ENCODE assay signal across 19 cellular contexts in genomic region chr6:10745116-10745515, GRCh38. TPM values are rescaled to one million over a fixed set of nuclear protein-coding genes. Genes with fewer than 3 reads are reported as not detected.
DNase-seq lines count a peak whose midpoint lies in the region; FAIRE-seq and TF ChIP-seq lines count a peak whose summit lies in the region.
"Had no signal": no experiment of that assay in that cellular context is flagged by ENCODE, and none has a peak within 500 bp of the region (broad histone marks: within the 10 kb centered on the region; RNA-seq: fewer than 3 reads in every experiment).

No MANE protein-coding gene starts in this region.

- no peak overlapping the region for H3K4me3 Mint-ChIP-seq in activated T-cell treated with anti-CD3 and anti-CD28 coated beads, Interleukin-2, amount 50 U/mL, for 24 hours
- H3K4me3 Mint-ChIP-seq in CD8-positive, alpha-beta memory T cell = peak overlapping the region in 3 of 7 donors; percentile 0 to 73 (median 21)
- H3K4me3 Mint-ChIP-seq in astrocyte (ENCODE audit: unreplicated experiment) = no peak overlapping the region

- H4K20me1 ChIP-seq in astrocyte (ENCODE audit: insufficient read depth, low read length) (peaks cover 13% of the 10 kb centered on the region), osteoblast (ENCODE audit: insufficient read depth, low read length) (peaks cover 10% of the 10 kb centered on the region), PC-9 (ENCODE audit: insufficient read depth) (no peaks in the 10 kb centered on the region)

- peaks cover 41% of the 10 kb centered on the region for H3K36me3 Mint-ChIP-seq in activated T-cell treated with anti-CD3 and anti-CD28 coated beads, Interleukin-2, amount 50 U/mL, for 24 hours (ENCODE audit: low read depth)
- peaks cover 0 to 13% (median 2%) of the 10 kb centered on the region in 3 donors for H3K36me3 Mint-ChIP-seq in CD8-positive, alpha-beta memory T cell
- peaks cover 16% of the 10 kb centered on the region for H3K36me3 Mint-ChIP-seq in astrocyte (ENCODE audit: low read depth, unreplicated experiment)

- no peaks in the 10 kb centered on the region for H3K36me3 ChIP-seq in CD8-positive, alpha-beta memory T cell (ENCODE audit: insufficient read depth, low read length)
- H3K36me3 ChIP-seq in astrocyte (ENCODE audit: insufficient read depth, low read length) = peaks cover 5% of the 10 kb centered on the region
- peaks cover 6% of the 10 kb centered on the region for H3K36me3 ChIP-seq in osteoblast (ENCODE audit: insufficient read depth, low read length)
- H3K36me3 ChIP-seq in PC-9 (ENCODE audit: low read depth) = no peaks in the 10 kb centered on the region

- no peak overlapping the region for H3K9ac ChIP-seq in astrocyte (ENCODE audit: low read length)

- peaks cover 32% of the 10 kb centered on the region for H3K4me1 ChIP-seq in CD8-positive, alpha-beta memory T cell (ENCODE audit: insufficient read depth, low read length)
- H3K4me1 ChIP-seq in astrocyte (ENCODE audit: insufficient read depth, low read length) = peaks cover 15% of the 10 kb centered on the region
- peaks cover 15% of the 10 kb centered on the region for H3K4me1 ChIP-seq in osteoblast (ENCODE audit: insufficient read depth, low read length)
- peaks cover 13% of the 10 kb centered on the region; the same call in 1 of the 2 replicates for H3K4me1 ChIP-seq in PC-9 (replicated peaks; ENCODE audit: insufficient read depth)

- no peak for FAIRE-seq in astrocyte (lab: Jason Lieb, UNC)
- FAIRE-seq: A549, D721Med, H1, K562 had no signal

- H3K27ac ChIP-seq in CD8-positive, alpha-beta memory T cell (ENCODE audit: low read depth, low read length) = no peak overlapping the region
- no peak overlapping the region for H3K27ac ChIP-seq in astrocyte (ENCODE audit: low read depth, low read length)
- H3K27ac ChIP-seq in osteoblast (ENCODE audit: low read depth, low read length) = no peak overlapping the region
- H3K27ac ChIP-seq in PC-9 = no peak overlapping the region
- H3K27ac ChIP-seq: A549 had no signal

- H2AFZ ChIP-seq in astrocyte (ENCODE audit: low read depth, low read length) (no peak overlapping the region), osteoblast (ENCODE audit: low read length) (no peak overlapping the region), PC-9 (no peak overlapping the region)

- H3K9me3 ChIP-seq in CD8-positive, alpha-beta memory T cell (ENCODE audit: low read length) = no peaks in the 10 kb centered on the region
- H3K9me3 ChIP-seq in astrocyte (ENCODE audit: insufficient read depth, low read depth, low read length) = no peaks in the 10 kb centered on the region
- no peaks in the 10 kb centered on the region for H3K9me3 ChIP-seq in osteoblast (ENCODE audit: low read depth, low read length)
- no peaks in the 10 kb centered on the region for H3K9me3 ChIP-seq in PC-9 (ENCODE audit: insufficient read depth, low read depth)
- H3K9me3 ChIP-seq: A549 had no signal

- TF ChIP-seq CTCF in astrocyte (IDR thresholded peaks at IDR 0.05; ENCODE audit: insufficient read depth, low read depth, low read length) = no peak
- no peak for TF ChIP-seq CTCF in osteoblast (IDR thresholded peaks at IDR 0.05; ENCODE audit: extremely low read depth, low read depth, low read length)
- no peak for TF ChIP-seq CTCF in PC-9 (conservative IDR thresholded peaks at IDR 0.05)

- no peaks in the 10 kb centered on the region for H3K9me3 Mint-ChIP-seq in activated T-cell treated with anti-CD3 and anti-CD28 coated beads, Interleukin-2, amount 50 U/mL, for 24 hours
- no peaks in the 10 kb centered on the region for H3K9me3 Mint-ChIP-seq in CD8-positive, alpha-beta memory T cell
- no peaks in the 10 kb centered on the region for H3K9me3 Mint-ChIP-seq in astrocyte (ENCODE audit: unreplicated experiment)

- BruUV-seq in PC-9 (replicated peaks; lab: Mats Ljungman, UMichigan) = no TSS peak

- H3K79me2 ChIP-seq in astrocyte (ENCODE audit: insufficient read depth, low read length) (peaks cover 26% of the 10 kb centered on the region), osteoblast (ENCODE audit: insufficient read depth, low read length) (peaks cover 24% of the 10 kb centered on the region), PC-9 (ENCODE audit: low read depth) (peaks cover 25% of the 10 kb centered on the region)

- no peaks in the 10 kb centered on the region for H3K27me3 ChIP-seq in CD8-positive, alpha-beta memory T cell (ENCODE audit: insufficient read depth, low read length, poor library complexity, severe bottlenecking)
- H3K27me3 ChIP-seq in astrocyte (ENCODE audit: insufficient read depth, low read length) (no peaks in the 10 kb centered on the region), osteoblast (ENCODE audit: insufficient read depth, low read length) (no peaks in the 10 kb centered on the region), PC-9 (ENCODE audit: insufficient read depth, low read depth) (no peaks in the 10 kb centered on the region)

- intact Hi-C loops in posterior vena cava (cut with DNase I) (no loop called here), PC-9 (cut with micrococcal nuclease; ENCODE audit: unreplicated experiment) (no loop called here)

- no peaks in the 10 kb centered on the region for H3K27me3 Mint-ChIP-seq in activated T-cell treated with anti-CD3 and anti-CD28 coated beads, Interleukin-2, amount 50 U/mL, for 24 hours
- no peaks in the 10 kb centered on the region for H3K27me3 Mint-ChIP-seq in CD8-positive, alpha-beta memory T cell
- no peaks in the 10 kb centered on the region for H3K27me3 Mint-ChIP-seq in astrocyte (ENCODE audit: low read depth, unreplicated experiment)

- POLR2A ChIA-PET in CD8-positive, alpha-beta memory T cell (lab: Charles Lee) = no interaction called here
- POLR2A ChIA-PET in PC-9 (lab: Charles Lee; ENCODE audit: unreplicated experiment) = no interaction called here

- H3K4me1 Mint-ChIP-seq in activated T-cell treated with anti-CD3 and anti-CD28 coated beads, Interleukin-2, amount 50 U/mL, for 24 hours (ENCODE audit: low read depth) = peaks cover 35% of the 10 kb centered on the region
- H3K4me1 Mint-ChIP-seq in CD8-positive, alpha-beta memory T cell = peaks cover 38 to 44% (median 40%) of the 10 kb centered on the region in 3 donors
- H3K4me1 Mint-ChIP-seq in astrocyte (ENCODE audit: low read depth, unreplicated experiment) = no peaks in the 10 kb centered on the region

- CTCF ChIA-PET in CD8-positive, alpha-beta memory T cell (lab: Charles Lee) = no interaction called here
- CTCF ChIA-PET in PC-9 (lab: Charles Lee) = no interaction called here

- H3K4me2 ChIP-seq in astrocyte (ENCODE audit: low read length) (no peak overlapping the region), osteoblast (ENCODE audit: insufficient read depth, low read length) (no peak overlapping the region), PC-9 (no peak overlapping the region)
- H3K4me2 ChIP-seq: A549 had no signal

- H3K4me3 ChIP-seq in CD8-positive, alpha-beta memory T cell (ENCODE audit: low read length) = no peak overlapping the region
- H3K4me3 ChIP-seq in astrocyte (ENCODE audit: insufficient read depth, low read depth, low read length) = no peak overlapping the region
- no peak overlapping the region for H3K4me3 ChIP-seq in osteoblast (ENCODE audit: insufficient read depth, low read length)
- H3K4me3 ChIP-seq in PC-9 = no peak overlapping the region
- H3K4me3 ChIP-seq: A549, K562 had no signal

- no peak for DNase-seq in activated T-cell treated with anti-CD3 and anti-CD28 coated beads, Interleukin-2, amount 50 U/mL, for 24 hours
- DNase-seq in activated T-cell treated with anti-CD3 and anti-CD28 coated beads, Interleukin-2, amount 50 U/mL, for 1 hour = no peak
- DNase-seq in CD8-positive, alpha-beta memory T cell = no peak
- DNase-seq in astrocyte (ENCODE audit: low read depth) (no peak), osteoblast (ENCODE audit: insufficient read length, low spot score, missing footprints) (peak; percentile 43), posterior vena cava (ENCODE audit: low spot score) (no peak), PC-9 (no peak)
- no peak for DNase-seq in activated CD4-positive, alpha-beta T cell treated with anti-CD3 and anti-CD28 coated beads, Interleukin-2, amount 50 U/mL, for 4 hours
- DNase-seq: DMS79, NCI-H1092 treated with DMSO at 0.1 percent for 48 hours, NCI-H146, NCI-H774, OCI-M1, RPMI8226, SHP77 treated with DMSO at 0.1 percent for 48 hours had no signal

- no peaks in the 10 kb centered on the region for H3K9me2 ChIP-seq in PC-9 (ENCODE audit: insufficient read depth)

- no peaks in the 10 kb centered on the region for H3F3A ChIP-seq in PC-9 (ENCODE audit: insufficient read depth, low read depth)

- H3K27ac Mint-ChIP-seq in activated T-cell treated with anti-CD3 and anti-CD28 coated beads, Interleukin-2, amount 50 U/mL, for 24 hours = peak overlapping the region; percentile 5
- H3K27ac Mint-ChIP-seq in CD8-positive, alpha-beta memory T cell = peak overlapping the region in 5 of 8 donors; percentile 17 to 38 (median 32)
- H3K27ac Mint-ChIP-seq in astrocyte (ENCODE audit: unreplicated experiment) = peak overlapping the region; percentile 15

RNA-seq across cellular contexts. Expression of gene TMEM14B, which starts 2.5 kb away (rescaled TPM):
- total RNA-seq in CD8-positive, alpha-beta memory T cell = 10 to 100 TPM; 82.0 to 85.1 TPM
- polyA plus RNA-seq in CD8-positive, alpha-beta memory T cell = 188 TPM
- total RNA-seq in astrocyte (52.2 and 52.8 TPM in 2 replicates), osteoblast (64.1 and 73.1 TPM in 2 replicates), posterior vena cava (10 to 100 TPM; 53.7 to 60.2 TPM), PC-9 (2021) (139 and 168 TPM in 2 replicates)

RNA-seq across cellular contexts. Expression of gene TMEM14C, which starts 22.2 kb away (rescaled TPM):
- total RNA-seq in CD8-positive, alpha-beta memory T cell = 10 to 100 TPM; 62.8 to 68.0 TPM
- polyA plus RNA-seq in CD8-positive, alpha-beta memory T cell = 79.8 TPM
- 128 and 134 TPM in 2 replicates for total RNA-seq in astrocyte
- 131 and 155 TPM in 2 replicates for total RNA-seq in osteoblast
- total RNA-seq in posterior vena cava = 100 to 1,000 TPM in 1 of 2 donors, 10 to 100 TPM in 1; 92.0 to 105 TPM
- total RNA-seq in PC-9 (2021) = 154 and 166 TPM in 2 replicates

RNA-seq across cellular contexts. Expression of gene PAK1IP1, which starts 50.3 kb away (rescaled TPM):
- 10 to 100 TPM; 57.1 to 58.0 TPM for total RNA-seq in CD8-positive, alpha-beta memory T cell
- polyA plus RNA-seq in CD8-positive, alpha-beta memory T cell = 18.8 TPM
- total RNA-seq in astrocyte (20.1 and 21.9 TPM in 2 replicates), osteoblast (17.7 and 18.3 TPM in 2 replicates), posterior vena cava (10 to 100 TPM; 12.4 to 14.9 TPM), PC-9 (2021) (14.3 and 15.2 TPM in 2 replicates)

RNA-seq across cellular contexts. Expression of gene C6orf52, which starts 50.7 kb away (rescaled TPM):
- total RNA-seq in CD8-positive, alpha-beta memory T cell = 1 to 10 TPM; 6.8 to 7.4 TPM
- not detected for polyA plus RNA-seq in CD8-positive, alpha-beta memory T cell
- total RNA-seq in astrocyte (2.3 and 2.9 TPM in 2 replicates), osteoblast (not detected in 2 replicates), posterior vena cava (not detected), PC-9 (2021) (6.1 and 6.2 TPM in 2 replicates)
